In genomic region chr6:25449774-25450173, GRCh38 we compare ENCODE assay signal across 15 cellular contexts.
DNase-seq lines count a peak whose midpoint lies in the region; ATAC-seq, FAIRE-seq and TF ChIP-seq lines count a peak whose summit lies in the region.
"Had no signal": no experiment of that assay in that cellular context is flagged by ENCODE, and none has a peak within 500 bp of the region (broad histone marks: within the 10 kb centered on the region; RNA-seq: fewer than 3 reads in every experiment).

No MANE protein-coding gene starts in this region.

- no peak for TF ChIP-seq POLR2A in GM12892 (IDR thresholded peaks at IDR 0.05; ENCODE audit: low read depth, low read length)

- H3K9me3 ChIP-seq in RWPE2 (ENCODE audit: severe bottlenecking) = peaks cover 6% of the 10 kb centered on the region

- no peak for DNase-seq in GM12892 (ENCODE audit: insufficient read length)
- peak; percentile 87 for DNase-seq in NCI-H146 (lab: John Stamatoyannopoulos, UW)
- DNase-seq in RWPE2 (ENCODE audit: low spot score) = no peak
- peak; percentile 47 for DNase-seq in medulla oblongata (ENCODE audit: extremely low spot score)
- no peak for DNase-seq in SHP77 treated with DMSO at 0.1 percent for 48 hours (lab: John Stamatoyannopoulos, UW)
- DNase-seq: activated CD4-positive, alpha-beta T cell treated with anti-CD3 and anti-CD28 coated beads for 4 hours; activated effector memory CD4-positive, alpha-beta T cell treated with anti-CD3 and anti-CD28 coated beads, Interleukin-2, amount 50 U/mL, for 16 hours; central memory CD4-positive, alpha-beta T cell; GOT3; NK-92 treated with Interleukin-12 subunit alpha and Interleukin-12 subunit beta, amount 100 ng/mL, for 24 hours; stimulated activated naive CD4-positive, alpha-beta T cell treated with Interleukin-2 at 50 U/mL for 16 hours had no signal

- FAIRE-seq in GM12892 (lab: Jason Lieb, UNC) = peak; percentile 38
- FAIRE-seq: K562 had no signal

- H3K27ac ChIP-seq in RWPE2 (ENCODE audit: poor library complexity, severe bottlenecking) = peak overlapping the region; percentile 33

- no peak overlapping the region for H3K4me3 ChIP-seq in RWPE2 (ENCODE audit: severe bottlenecking)
- H3K4me3 ChIP-seq: K562 had no signal

- H3K4me1 ChIP-seq in RWPE2 (ENCODE audit: insufficient read depth, poor library complexity, severe bottlenecking) = peaks cover 22% of the 10 kb centered on the region

- no peaks in the 10 kb centered on the region for H3K27me3 ChIP-seq in RWPE2 (ENCODE audit: insufficient read depth, poor library complexity, severe bottlenecking)

- H3K36me3 ChIP-seq in RWPE2 (ENCODE audit: low read depth) = no peaks in the 10 kb centered on the region

- no peak for TF ChIP-seq CTCF in RWPE2 (IDR thresholded peaks at IDR 0.05; ENCODE audit: poor library complexity, severe bottlenecking)

- ATAC-seq in RWPE2 (ENCODE audit: low read depth) (no peak), HG03432 (IDR thresholded peaks at IDR 0.05; ENCODE audit: unreplicated experiment) (no peak), HG03469 (IDR thresholded peaks at IDR 0.05; ENCODE audit: unreplicated experiment) (no peak), GM19467 (IDR thresholded peaks at IDR 0.05; ENCODE audit: unreplicated experiment) (no peak)
- ATAC-seq: K562 had no signal

Comparison
In these comparisons a context has a peak if more than half of its experiments do, and no peak if none do; other contexts are left out.
1. DNase-seq: peak in NCI-H146 (single experiment) and medulla oblongata (single experiment); none in GM12892 (single experiment), RWPE2 (single experiment) and SHP77 treated with DMSO at 0.1 percent for 48 hours (single experiment).